Comparison of ENCODE assay signal across 22 cellular contexts in genomic region chr1:40302475-40302874, GRCh38. TPM values are rescaled to one million over a fixed set of nuclear protein-coding genes. Genes with fewer than 3 reads are reported as not detected.
DNase-seq lines count a peak whose midpoint lies in the region; ATAC-seq, FAIRE-seq and TF ChIP-seq lines count a peak whose summit lies in the region.
"Had no signal": no experiment of that assay in that cellular context is flagged by ENCODE, and none has a peak within 500 bp of the region (broad histone marks: within the 10 kb centered on the region; RNA-seq: fewer than 3 reads in every experiment).

No MANE protein-coding gene starts in this region.

- no peaks in the 10 kb centered on the region for H3K27me3 Mint-ChIP-seq in activated T-helper 17 cell treated with anti-CD3 and anti-CD28 coated beads, Interleukin-2, amount 50 U/mL, for 72 hours
- H3K27me3 Mint-ChIP-seq: CD4-positive, alpha-beta memory T cell had no signal

- no peak overlapping the region for H3K4me3 Mint-ChIP-seq in activated T-helper 17 cell treated with anti-CD3 and anti-CD28 coated beads, Interleukin-2, amount 50 U/mL, for 72 hours
- H3K4me3 Mint-ChIP-seq: CD4-positive, alpha-beta memory T cell had no signal

- no peaks in the 10 kb centered on the region for H3K9me3 ChIP-seq in osteoblast (ENCODE audit: low read depth, low read length)
- H3K9me3 ChIP-seq: HAP-1 had no signal

- no peak overlapping the region for H3K4me2 ChIP-seq in osteoblast (ENCODE audit: insufficient read depth, low read length)

- peaks cover 2% of the 10 kb centered on the region for H3K4me1 Mint-ChIP-seq in activated T-helper 17 cell treated with anti-CD3 and anti-CD28 coated beads, Interleukin-2, amount 50 U/mL, for 72 hours
- H3K4me1 Mint-ChIP-seq: CD4-positive, alpha-beta memory T cell had no signal

- H3K27ac ChIP-seq in VCaP (peak overlapping the region; percentile 98), osteoblast (ENCODE audit: low read depth, low read length) (no peak overlapping the region)

- no peak overlapping the region for H2AFZ ChIP-seq in osteoblast (ENCODE audit: low read length)

- H3K36me3 Mint-ChIP-seq in activated T-helper 17 cell treated with anti-CD3 and anti-CD28 coated beads, Interleukin-2, amount 50 U/mL, for 72 hours (ENCODE audit: low read depth): no peaks in the 10 kb centered on the region
- H3K36me3 Mint-ChIP-seq: CD4-positive, alpha-beta memory T cell had no signal

- no peak for TF ChIP-seq CTCF in VCaP (conservative IDR thresholded peaks at IDR 0.05)
- TF ChIP-seq CTCF in osteoblast (IDR thresholded peaks at IDR 0.05; ENCODE audit: extremely low read depth, low read depth, low read length): no peak

- peak; percentile 68 for DNase-seq in osteoblast (ENCODE audit: insufficient read length, low spot score, missing footprints)
- DNase-seq in ureter (ENCODE audit: low spot score): peak; percentile 31
- DNase-seq in NCI-H1436 treated with DMSO at 0.1 percent for 48 hours (lab: John Stamatoyannopoulos, UW): no peak
- DNase-seq in HTR-8/SVneo (ENCODE audit: insufficient read length, low spot score): no peak
- DNase-seq: C1 segment of cervical spinal cord; Calu3; CD4-positive, alpha-beta memory T cell; COR-L47; DMS53; DMS79 treated with DMSO at 0.1 percent for 48 hours; GF-D8 had no signal

- H3K36me3 ChIP-seq in osteoblast (ENCODE audit: insufficient read depth, low read length): no peaks in the 10 kb centered on the region
- H3K36me3 ChIP-seq: HAP-1 had no signal

- H3K27me3 ChIP-seq in osteoblast (ENCODE audit: insufficient read depth, low read length): peaks cover 8% of the 10 kb centered on the region

- H4K20me1 ChIP-seq in osteoblast (ENCODE audit: insufficient read depth, low read length): no peaks in the 10 kb centered on the region

- H3K4me1 ChIP-seq in osteoblast (ENCODE audit: insufficient read depth, low read length): peaks cover 7% of the 10 kb centered on the region
- H3K4me1 ChIP-seq: HAP-1 had no signal

- no peak for FAIRE-seq in HTR-8/SVneo (lab: Jason Lieb, UNC)
- FAIRE-seq: GM12891, GM18507 had no signal

- no peaks in the 10 kb centered on the region for H3K9me3 Mint-ChIP-seq in activated T-helper 17 cell treated with anti-CD3 and anti-CD28 coated beads, Interleukin-2, amount 50 U/mL, for 72 hours
- H3K9me3 Mint-ChIP-seq: CD4-positive, alpha-beta memory T cell; GM23338 had no signal

- ATAC-seq in activated T-helper 17 cell treated with anti-CD3 and anti-CD28 coated beads, Interleukin-2, amount 50 U/mL, for 72 hours (replicated peaks): no peak

- H3K27ac Mint-ChIP-seq in activated T-helper 17 cell treated with anti-CD3 and anti-CD28 coated beads, Interleukin-2, amount 50 U/mL, for 72 hours: no peak overlapping the region
- H3K27ac Mint-ChIP-seq: GM23338 had no signal

- H3K79me2 ChIP-seq in osteoblast (ENCODE audit: insufficient read depth, low read length): no peaks in the 10 kb centered on the region

- H3K4me3 ChIP-seq in osteoblast (ENCODE audit: insufficient read depth, low read length): no peak overlapping the region
- H3K4me3 ChIP-seq: HAP-1 had no signal

RNA-seq across cellular contexts. Expression of gene COL9A2, which starts 14.6 kb away (rescaled TPM):
- 0.36 and 0.88 TPM in 2 replicates for total RNA-seq in osteoblast
- total RNA-seq in ureter: 27.1 TPM
- 10 to 100 TPM in 1 of 2 donors, 1 to 10 TPM in 1; 7.5 to 18.9 TPM for total RNA-seq in activated T-helper 17 cell treated with anti-CD3 and anti-CD28 coated beads, Interleukin-2, amount 50 U/mL, for 72 hours

RNA-seq across cellular contexts. Expression of gene ZMPSTE24, which starts 44.4 kb away (rescaled TPM):
- total RNA-seq in osteoblast: 72.4 and 77.2 TPM in 2 replicates
- total RNA-seq in ureter: 52.9 TPM
- total RNA-seq in activated T-helper 17 cell treated with anti-CD3 and anti-CD28 coated beads, Interleukin-2, amount 50 U/mL, for 72 hours: 10 to 100 TPM; 26.1 to 36.4 TPM

RNA-seq across cellular contexts. Expression of gene TMCO2, which starts 54.7 kb away (rescaled TPM):
- total RNA-seq in osteoblast: not detected in 2 replicates
- not detected for total RNA-seq in ureter
- total RNA-seq in activated T-helper 17 cell treated with anti-CD3 and anti-CD28 coated beads, Interleukin-2, amount 50 U/mL, for 72 hours: under 1 TPM in 1 of 2 donors, not detected in 1; 0.50 TPM
- total RNA-seq: A172, A673, Calu3, Daoy, G401, GM23338, H4 had no signal

Comparison
In these comparisons a context has a peak if more than half of its experiments do, and no peak if none do; other contexts are left out.
1. DNase-seq: peak in osteoblast (single experiment) and ureter (single experiment); none in NCI-H1436 treated with DMSO at 0.1 percent for 48 hours (single experiment) and HTR-8/SVneo (single experiment).